Comparison of ENCODE assay signal across 8 cellular contexts in the genomic region with DNA sequence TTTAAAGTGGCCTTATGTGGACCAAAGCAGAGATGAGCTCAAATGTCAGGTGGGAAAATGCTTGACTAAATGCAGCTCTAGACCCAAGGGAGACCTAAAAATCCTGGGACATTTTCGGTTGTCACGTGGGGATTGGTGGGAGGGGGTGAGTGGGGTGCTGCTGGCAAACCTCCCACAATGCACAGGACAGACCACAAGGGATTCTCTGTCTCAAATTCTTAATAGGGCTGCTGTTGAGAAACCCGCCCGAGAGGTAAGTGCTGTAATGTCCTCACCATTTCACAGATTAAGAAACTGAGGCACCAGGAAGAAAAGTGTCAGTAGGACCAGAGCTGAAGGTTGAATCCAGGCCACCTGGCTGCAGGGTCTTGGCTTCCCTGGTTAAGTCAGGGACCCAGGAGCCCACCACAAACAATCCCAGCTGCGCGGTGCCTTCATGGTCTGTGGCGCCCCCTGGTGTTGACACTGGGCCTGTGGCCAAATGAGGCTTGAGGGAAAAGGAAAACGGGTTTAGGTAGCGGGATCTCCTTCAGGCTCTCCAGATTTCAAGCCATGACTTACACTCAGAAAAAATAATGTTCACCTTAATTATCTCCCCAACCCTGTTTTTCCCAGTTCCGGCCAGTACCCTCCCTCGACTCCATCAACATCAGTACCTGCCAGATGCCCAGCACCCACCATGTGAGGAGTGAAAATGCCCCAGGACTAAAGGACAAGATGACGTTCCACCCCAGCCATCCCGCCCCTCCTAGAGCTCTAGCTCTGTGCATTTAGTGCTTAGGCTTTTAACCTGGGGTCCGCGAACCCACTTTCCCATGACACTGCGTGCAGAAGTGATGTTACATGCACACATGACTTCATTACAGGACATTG. TPM values are rescaled to one million over a fixed set of nuclear protein-coding genes. Genes with fewer than 3 reads are reported as not detected.
DNase-seq lines count a peak whose midpoint lies in the region; ATAC-seq and TF ChIP-seq lines count a peak whose summit lies in the region.

No MANE protein-coding gene starts in this region.

- no peak overlapping the region for H3K4me3 ChIP-seq in HCT116 (replicated peaks in 1 of 2; ENCODE audit: low read depth in 1 of 2, low read length in 2 of 2)

- TF ChIP-seq POLR2A in HCT116 (IDR thresholded peaks at IDR 0.05; ENCODE audit: borderline replicate concordance, extremely low read depth, insufficient read depth, insufficient read length) = no peak

- peaks cover 3% of the 10 kb centered on the region; the same call in 1 of the 2 replicates for H3K27me3 ChIP-seq in HCT116 (ENCODE audit: insufficient read depth, low read length)

- intact Hi-C loops in HCT116 (cut with micrococcal nuclease) = loop anchor here (1.0 to 2.0 kb wide), 3 partner anchors 96 to 186 kb away; no protein-coding TSS in a partner anchor

- BruUV-seq in HCT116 (replicated peaks; lab: Mats Ljungman, UMichigan) = no TSS peak

- H3K9me2 ChIP-seq in HCT116 (ENCODE audit: insufficient read depth) = no peaks in the 10 kb centered on the region

- peak; percentile 98 for TF ChIP-seq RAD21 in HCT116 (IDR thresholded peaks at IDR 0.05; ENCODE audit: low read depth)

- H3K4me1 Mint-ChIP-seq in memory B cell = peaks cover 3% of the 10 kb centered on the region

- TF ChIP-seq CTCF in AG09319 (IDR thresholded peaks at IDR 0.05; ENCODE audit: low read depth, low read length) (peak; percentile 83), HCT116 (IDR thresholded peaks at IDR 0.05 in 2 of 3, conservative IDR thresholded peaks at IDR 0.05 in 1 of 3; ENCODE audit: borderline replicate concordance in 1 of 3, insufficient read depth in 1 of 3, low read depth in 2 of 3, low read length in 2 of 3) (peak; percentile 93 to 96 (median 93)), VCaP (conservative IDR thresholded peaks at IDR 0.05) (peak; percentile 79)

- CTCF ChIA-PET in HCT116 (lab: Charles Lee) = interaction anchor here (0.6 to 4.7 kb wide), 12 partner anchors 9 to 187 kb away, joined by 3 to 55 read pairs (median 4); no protein-coding TSS in a partner anchor

- H3K4me2 ChIP-seq in HCT116 (ENCODE audit: low read length) = peak overlapping the region; percentile 36

- no peak for DNase-seq in AG09319 (ENCODE audit: extremely low read depth, low read depth)
- DNase-seq in HCT116 (ENCODE audit: low read depth, low spot score) = no peak
- DNase-seq in cerebellar cortex (ENCODE audit: low spot score) = peak; percentile 18
- DNase-seq in memory B cell (ENCODE audit: low spot score in 2 of 2) = peak; percentile 50 to 54
- peak; percentile 44 for DNase-seq in superior temporal gyrus (ENCODE audit: extremely low spot score)
- DNase-seq in cerebellum (ENCODE audit: low spot score) = no peak

- H3K9me3 ChIP-seq in HCT116 (ENCODE audit: control insufficient read depth in 1 of 2, insufficient read depth in 1 of 2, low read depth in 1 of 2, low read length in 2 of 2) = no peaks in the 10 kb centered on the region

- peak overlapping the region; percentile 44 for H2AFZ ChIP-seq in HCT116 (ENCODE audit: low read depth, low read length, poor library complexity, severe bottlenecking)

- H3K9me3 Mint-ChIP-seq in memory B cell = no peaks in the 10 kb centered on the region

- RAD21 ChIA-PET in HCT116 (lab: Charles Lee; ENCODE audit: low non-redundant PET in 1 of 2, low total read pairs in 2 of 2, uncharacterized antibody in 2 of 2, unreplicated experiment in 2 of 2) = interaction anchor here (0.6 to 2.2 kb wide), 3 partner anchors 96 to 147 kb away, joined by 3 to 12 read pairs (median 10); no protein-coding TSS in a partner anchor

- POLR2A ChIA-PET in HCT116 (lab: Charles Lee) = no interaction called here

- no peak overlapping the region for H3K4me3 Mint-ChIP-seq in memory B cell

- no peak overlapping the region for H3K9ac ChIP-seq in HCT116 (ENCODE audit: low read length)

- H4K20me1 ChIP-seq in HCT116 (ENCODE audit: insufficient read depth) = no peaks in the 10 kb centered on the region

- H3K79me2 ChIP-seq in HCT116 (ENCODE audit: insufficient read depth, low read length) = no peaks in the 10 kb centered on the region

- no peak overlapping the region for H3K27ac Mint-ChIP-seq in memory B cell

- H3K27ac ChIP-seq in HCT116 (ENCODE audit: low read depth, low read length) (no peak overlapping the region), VCaP (no peak overlapping the region)

- H3K4me1 ChIP-seq in HCT116 (ENCODE audit: control insufficient read depth in 1 of 2, insufficient read depth in 2 of 2, low read length in 2 of 2) = no peaks in the 10 kb centered on the region

- H3K36me3 ChIP-seq in HCT116 (ENCODE audit: control insufficient read depth in 1 of 2, insufficient read depth in 2 of 2, low read length in 2 of 2) = no peaks in the 10 kb centered on the region

- peaks cover 26% of the 10 kb centered on the region for H3K27me3 Mint-ChIP-seq in memory B cell

- peak; percentile 91 for ATAC-seq in HCT116
- ATAC-seq in memory B cell (ENCODE audit: low read depth) = peak; percentile 67
- ATAC-seq in HG02610 (IDR thresholded peaks at IDR 0.05; ENCODE audit: unreplicated experiment) = no peak

- no peaks in the 10 kb centered on the region for H3K36me3 Mint-ChIP-seq in memory B cell

TF ChIP-seq in HCT116, 20 proteins besides CTCF, POLR2A, EP300 and RAD21:
- TF ChIP-seq, protein P1, sequence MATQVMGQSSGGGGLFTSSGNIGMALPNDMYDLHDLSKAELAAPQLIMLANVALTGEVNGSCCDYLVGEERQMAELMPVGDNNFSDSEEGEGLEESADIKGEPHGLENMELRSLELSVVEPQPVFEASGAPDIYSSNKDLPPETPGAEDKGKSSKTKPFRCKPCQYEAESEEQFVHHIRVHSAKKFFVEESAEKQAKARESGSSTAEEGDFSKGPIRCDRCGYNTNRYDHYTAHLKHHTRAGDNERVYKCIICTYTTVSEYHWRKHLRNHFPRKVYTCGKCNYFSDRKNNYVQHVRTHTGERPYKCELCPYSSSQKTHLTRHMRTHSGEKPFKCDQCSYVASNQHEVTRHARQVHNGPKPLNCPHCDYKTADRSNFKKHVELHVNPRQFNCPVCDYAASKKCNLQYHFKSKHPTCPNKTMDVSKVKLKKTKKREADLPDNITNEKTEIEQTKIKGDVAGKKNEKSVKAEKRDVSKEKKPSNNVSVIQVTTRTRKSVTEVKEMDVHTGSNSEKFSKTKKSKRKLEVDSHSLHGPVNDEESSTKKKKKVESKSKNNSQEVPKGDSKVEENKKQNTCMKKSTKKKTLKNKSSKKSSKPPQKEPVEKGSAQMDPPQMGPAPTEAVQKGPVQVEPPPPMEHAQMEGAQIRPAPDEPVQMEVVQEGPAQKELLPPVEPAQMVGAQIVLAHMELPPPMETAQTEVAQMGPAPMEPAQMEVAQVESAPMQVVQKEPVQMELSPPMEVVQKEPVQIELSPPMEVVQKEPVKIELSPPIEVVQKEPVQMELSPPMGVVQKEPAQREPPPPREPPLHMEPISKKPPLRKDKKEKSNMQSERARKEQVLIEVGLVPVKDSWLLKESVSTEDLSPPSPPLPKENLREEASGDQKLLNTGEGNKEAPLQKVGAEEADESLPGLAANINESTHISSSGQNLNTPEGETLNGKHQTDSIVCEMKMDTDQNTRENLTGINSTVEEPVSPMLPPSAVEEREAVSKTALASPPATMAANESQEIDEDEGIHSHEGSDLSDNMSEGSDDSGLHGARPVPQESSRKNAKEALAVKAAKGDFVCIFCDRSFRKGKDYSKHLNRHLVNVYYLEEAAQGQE (IDR thresholded peaks at IDR 0.05; ENCODE audit: low read depth) = no peak
- TF ChIP-seq, protein P2, sequence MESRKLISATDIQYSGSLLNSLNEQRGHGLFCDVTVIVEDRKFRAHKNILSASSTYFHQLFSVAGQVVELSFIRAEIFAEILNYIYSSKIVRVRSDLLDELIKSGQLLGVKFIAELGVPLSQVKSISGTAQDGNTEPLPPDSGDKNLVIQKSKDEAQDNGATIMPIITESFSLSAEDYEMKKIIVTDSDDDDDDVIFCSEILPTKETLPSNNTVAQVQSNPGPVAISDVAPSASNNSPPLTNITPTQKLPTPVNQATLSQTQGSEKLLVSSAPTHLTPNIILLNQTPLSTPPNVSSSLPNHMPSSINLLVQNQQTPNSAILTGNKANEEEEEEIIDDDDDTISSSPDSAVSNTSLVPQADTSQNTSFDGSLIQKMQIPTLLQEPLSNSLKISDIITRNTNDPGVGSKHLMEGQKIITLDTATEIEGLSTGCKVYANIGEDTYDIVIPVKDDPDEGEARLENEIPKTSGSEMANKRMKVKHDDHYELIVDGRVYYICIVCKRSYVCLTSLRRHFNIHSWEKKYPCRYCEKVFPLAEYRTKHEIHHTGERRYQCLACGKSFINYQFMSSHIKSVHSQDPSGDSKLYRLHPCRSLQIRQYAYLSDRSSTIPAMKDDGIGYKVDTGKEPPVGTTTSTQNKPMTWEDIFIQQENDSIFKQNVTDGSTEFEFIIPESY (IDR thresholded peaks at IDR 0.05; ENCODE audit: extremely low read depth, insufficient replicate concordance, low read length) = no peak
- TF ChIP-seq, protein P3, sequence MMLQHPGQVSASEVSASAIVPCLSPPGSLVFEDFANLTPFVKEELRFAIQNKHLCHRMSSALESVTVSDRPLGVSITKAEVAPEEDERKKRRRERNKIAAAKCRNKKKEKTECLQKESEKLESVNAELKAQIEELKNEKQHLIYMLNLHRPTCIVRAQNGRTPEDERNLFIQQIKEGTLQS (IDR thresholded peaks at IDR 0.05) = no peak
- no peak for TF ChIP-seq SIN3A (IDR thresholded peaks at IDR 0.05; ENCODE audit: low read depth)
- TF ChIP-seq ELF1 (IDR thresholded peaks at IDR 0.05; ENCODE audit: borderline replicate concordance, low read depth) = no peak
- no peak for TF ChIP-seq EGR1 (IDR thresholded peaks at IDR 0.05; ENCODE audit: low read depth)
- TF ChIP-seq EZH2 (IDR thresholded peaks at IDR 0.05) = no peak
- TF ChIP-seq, protein P4, sequence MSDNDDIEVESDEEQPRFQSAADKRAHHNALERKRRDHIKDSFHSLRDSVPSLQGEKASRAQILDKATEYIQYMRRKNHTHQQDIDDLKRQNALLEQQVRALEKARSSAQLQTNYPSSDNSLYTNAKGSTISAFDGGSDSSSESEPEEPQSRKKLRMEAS (IDR thresholded peaks at IDR 0.05) = no peak
- TF ChIP-seq ZNF274 (IDR thresholded peaks at IDR 0.05; ENCODE audit: low read depth, low read length) = no peak
- no peak for TF ChIP-seq POLR2AphosphoS5 (IDR thresholded peaks at IDR 0.05; ENCODE audit: low read depth, low read length)
- TF ChIP-seq CBX3 (IDR thresholded peaks at IDR 0.05; ENCODE audit: low read depth) = no peak
- TF ChIP-seq TCF7L2 (IDR thresholded peaks at IDR 0.05; ENCODE audit: borderline replicate concordance, extremely low read depth, insufficient read depth, insufficient read length) = no peak
- TF ChIP-seq YY1 (IDR thresholded peaks at IDR 0.05; ENCODE audit: extremely low read depth, insufficient replicate concordance, low read depth, low read length) = no peak
- TF ChIP-seq ZFX (IDR thresholded peaks at IDR 0.05) = no peak
- no peak for TF ChIP-seq FOSL1 (IDR thresholded peaks at IDR 0.05; ENCODE audit: low read depth)

RNA-seq across cellular contexts. Expression of a gene that starts 7.2 kb away (rescaled TPM):
- total RNA-seq in HCT116 (2021; ENCODE audit: unreplicated experiment) = not detected
- polyA plus RNA-seq in HCT116 (2012) = 0.11 TPM in 1 of 2 replicates, not detected in the other
- not detected for total RNA-seq in cerebellum

Comparison
In these comparisons a context has a peak if more than half of its experiments do, and no peak if none do; other contexts are left out.
1. DNase-seq: peak in cerebellar cortex (single experiment), memory B cell (2 of 2) and superior temporal gyrus (single experiment); none in AG09319 (single experiment), HCT116 (single experiment) and cerebellum (single experiment).
2. Peak in every context shown above with its lines, with median percentiles within 50 percentile points of each other: CTCF ChIP-seq.